10 cellular contexts compared by ENCODE assay signal in the genomic region with DNA sequence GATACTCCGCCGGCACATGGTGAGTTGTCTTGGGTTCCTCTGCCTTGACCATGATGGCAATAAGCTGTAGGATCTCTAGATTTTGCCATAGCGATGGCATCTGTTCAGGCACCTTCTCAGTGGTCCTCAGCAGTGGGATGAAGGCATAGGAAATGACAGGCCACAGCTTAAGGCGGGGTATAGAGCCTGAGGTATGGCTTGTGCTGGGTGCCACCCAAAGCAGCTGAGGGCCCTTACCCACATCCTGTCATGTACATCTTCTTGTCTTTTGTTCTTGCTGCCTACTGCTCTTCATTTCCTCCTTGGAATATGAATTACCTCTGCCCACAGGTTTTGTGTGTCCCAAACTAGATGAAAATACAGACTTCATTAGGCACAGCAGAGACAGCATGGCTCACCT. TPM values are rescaled to one million over a fixed set of nuclear protein-coding genes. Genes with fewer than 3 reads are reported as not detected.
DNase-seq lines count a peak whose midpoint lies in the region; ATAC-seq and TF ChIP-seq lines count a peak whose summit lies in the region.
"Had no signal": no experiment of that assay in that cellular context is flagged by ENCODE, and none has a peak within 500 bp of the region (broad histone marks: within the 10 kb centered on the region; RNA-seq: fewer than 3 reads in every experiment).

No MANE protein-coding gene starts in this region.

- no peak for TF ChIP-seq CTCF in spleen (IDR thresholded peaks at IDR 0.05 in 8 of 11, conservative IDR thresholded peaks at IDR 0.05 in 3 of 11)

- peak overlapping the region; percentile 66 for H3K4me3 ChIP-seq in CD4-positive, CD25-positive, alpha-beta regulatory T cell (ENCODE audit: low read depth, low read length)
- H3K4me3 ChIP-seq in spleen (no peak overlapping the region), aorta (ENCODE audit: low read length in 2 of 2) (no peak overlapping the region)
- H3K4me3 ChIP-seq: smooth muscle cell had no signal

- peak overlapping the region; percentile 90 to 99 (median 99) for H3K27ac Mint-ChIP-seq in CD4-positive, CD25-positive, alpha-beta regulatory T cell
- H3K27ac Mint-ChIP-seq in stimulated activated naive B cell treated with anti-CD40 and anti-IgM and Interleukin-4, amounts not matched to agents 10 μg/mL and 1 μg/mL and 100 μg/mL, for 72 hours: no peak overlapping the region

- no peaks in the 10 kb centered on the region for H3K27me3 ChIP-seq in CD4-positive, CD25-positive, alpha-beta regulatory T cell (ENCODE audit: control insufficient read depth, insufficient read depth, low read length)
- H3K27me3 ChIP-seq in spleen (replicated peaks in 1 of 7): no peaks in the 10 kb centered on the region
- no peaks in the 10 kb centered on the region for H3K27me3 ChIP-seq in aorta (ENCODE audit: control insufficient read depth in 1 of 2, insufficient read depth in 2 of 2, low read length in 1 of 2)

- no peaks in the 10 kb centered on the region for H3K9me3 ChIP-seq in CD4-positive, CD25-positive, alpha-beta regulatory T cell (ENCODE audit: control insufficient read depth in 2 of 2, low read length in 2 of 2)
- no peaks in the 10 kb centered on the region for H3K9me3 ChIP-seq in spleen
- no peaks in the 10 kb centered on the region for H3K9me3 ChIP-seq in aorta (ENCODE audit: control insufficient read depth, low read length)

- peak; percentile 100 for ATAC-seq in CD4-positive, CD25-positive, alpha-beta regulatory T cell (ENCODE audit: low read depth in 2 of 2)
- peak; percentile 81 to 86 for ATAC-seq in activated CD4-positive, CD25-positive, alpha-beta regulatory T cell treated with anti-CD3 and anti-CD28 coated beads, Interleukin-2, amount 50 U/mL, for 24 hours
- ATAC-seq in aorta (ENCODE audit: low FRiP score): no peak
- no peak for ATAC-seq in stimulated activated naive B cell treated with anti-CD40 and anti-IgM and Interleukin-4, amounts not matched to agents 10 μg/mL and 1 μg/mL and 100 μg/mL, for 72 hours (replicated peaks)

- H3K4me3 Mint-ChIP-seq in CD4-positive, CD25-positive, alpha-beta regulatory T cell: peak overlapping the region; percentile 53 to 81 (median 76)
- no peak overlapping the region for H3K4me3 Mint-ChIP-seq in stimulated activated naive B cell treated with anti-CD40 and anti-IgM and Interleukin-4, amounts not matched to agents 10 μg/mL and 1 μg/mL and 100 μg/mL, for 72 hours

- peaks cover 0 to 1% (median 0%) of the 10 kb centered on the region in 7 donors for H3K9me3 Mint-ChIP-seq in CD4-positive, CD25-positive, alpha-beta regulatory T cell
- no peaks in the 10 kb centered on the region for H3K9me3 Mint-ChIP-seq in stimulated activated naive B cell treated with anti-CD40 and anti-IgM and Interleukin-4, amounts not matched to agents 10 μg/mL and 1 μg/mL and 100 μg/mL, for 72 hours

- TF ChIP-seq POLR2A in spleen (IDR thresholded peaks at IDR 0.05): no peak

- peaks cover 54% of the 10 kb centered on the region for H3K36me3 Mint-ChIP-seq in CD4-positive, CD25-positive, alpha-beta regulatory T cell
- peaks cover 31 to 53% of the 10 kb centered on the region in 2 donors for H3K36me3 Mint-ChIP-seq in stimulated activated naive B cell treated with anti-CD40 and anti-IgM and Interleukin-4, amounts not matched to agents 10 μg/mL and 1 μg/mL and 100 μg/mL, for 72 hours

- H3K36me3 ChIP-seq in CD4-positive, CD25-positive, alpha-beta regulatory T cell (ENCODE audit: control insufficient read depth, insufficient read depth, low read length): peaks cover 62% of the 10 kb centered on the region
- peaks cover 3 to 100% (median 87%) of the 10 kb centered on the region in 6 donors for H3K36me3 ChIP-seq in spleen
- peaks cover 0 to 13% of the 10 kb centered on the region in 2 donors for H3K36me3 ChIP-seq in aorta (ENCODE audit: control insufficient read depth in 1 of 2, insufficient read depth in 2 of 2, low read length in 1 of 2)

- DNase-seq in CD4-positive, CD25-positive, alpha-beta regulatory T cell: peak; percentile 27 to 92 (median 80)
- DNase-seq in activated effector memory CD4-positive, alpha-beta T cell treated with Interleukin-2 at 50 U/mL for 16 hours: peak; percentile 52
- no peak for DNase-seq in spleen
- DNase-seq in dermis blood vessel endothelial cell: no peak
- DNase-seq in NCI-H1694 (lab: John Stamatoyannopoulos, UW): no peak
- DNase-seq in aorta: no peak
- no peak for DNase-seq in stimulated activated naive B cell treated with anti-CD40 and anti-IgM and Interleukin-4, amounts not matched to agents 10 μg/mL and 1 μg/mL and 100 μg/mL, for 72 hours

- H3K4me1 ChIP-seq in CD4-positive, CD25-positive, alpha-beta regulatory T cell (ENCODE audit: control insufficient read depth, insufficient read depth, low read length, poor library complexity, severe bottlenecking): peaks cover 71% of the 10 kb centered on the region
- peaks cover 0 to 69% (median 22%) of the 10 kb centered on the region in 6 donors for H3K4me1 ChIP-seq in spleen
- H3K4me1 ChIP-seq in aorta (ENCODE audit: control insufficient read depth in 1 of 2, insufficient read depth in 2 of 2, low read length in 2 of 2): peaks cover 0 to 2% of the 10 kb centered on the region in 2 donors

- peak overlapping the region; percentile 73 for H3K27ac ChIP-seq in CD4-positive, CD25-positive, alpha-beta regulatory T cell (ENCODE audit: insufficient read depth, low read length, poor library complexity, severe bottlenecking)
- peak overlapping the region in 6 of 8 donors; percentile 16 to 72 (median 49) for H3K27ac ChIP-seq in spleen
- H3K27ac ChIP-seq in aorta (ENCODE audit: low read depth in 1 of 2, low read length in 2 of 2): no peak overlapping the region

- 67 to 85% (median 81%) methylated on average over 4 of the region's 4 CpGs for whole genome bisulfite sequencing in spleen, 5 donors
- WGBS in aorta, 2 donors: 94 to 95% methylated on average over 4 of the region's 4 CpGs

- peaks cover 28 to 92% (median 66%) of the 10 kb centered on the region in 4 donors for H3K4me1 Mint-ChIP-seq in CD4-positive, CD25-positive, alpha-beta regulatory T cell
- H3K4me1 Mint-ChIP-seq in stimulated activated naive B cell treated with anti-CD40 and anti-IgM and Interleukin-4, amounts not matched to agents 10 μg/mL and 1 μg/mL and 100 μg/mL, for 72 hours: peaks cover 0 to 4% of the 10 kb centered on the region in 2 donors

- no peaks in the 10 kb centered on the region for H3K27me3 Mint-ChIP-seq in CD4-positive, CD25-positive, alpha-beta regulatory T cell
- H3K27me3 Mint-ChIP-seq in stimulated activated naive B cell treated with anti-CD40 and anti-IgM and Interleukin-4, amounts not matched to agents 10 μg/mL and 1 μg/mL and 100 μg/mL, for 72 hours: no peaks in the 10 kb centered on the region

- intact Hi-C loops in spleen (cut with DNase I; ENCODE audit: low total_unique reads) (no loop called here), aorta (cut with DNase I) (no loop called here)

RNA-seq across cellular contexts. Expression of gene KAT7, which starts 29.5 kb away (rescaled TPM):
- 207 TPM for total RNA-seq in CD4-positive, CD25-positive, alpha-beta regulatory T cell
- polyA plus RNA-seq in CD4-positive, CD25-positive, alpha-beta regulatory T cell: 10 to 100 TPM; 37.0 to 49.6 (median 46.9) TPM
- total RNA-seq in spleen: 10 to 100 TPM; 38.1 to 81.2 (median 65.0) TPM
- polyA plus RNA-seq in spleen: 10 to 100 TPM in 1 of 3 donors, 1 to 10 TPM in 2; 5.9 to 11.4 (median 8.0) TPM
- total RNA-seq in dermis blood vessel endothelial cell: 88.0 and 133 TPM in 2 replicates
- total RNA-seq in aorta: 10 to 100 TPM; 60.8 to 63.9 TPM
- 10 to 100 TPM in 1 of 2 donors, 1 to 10 TPM in 1; 6.1 to 17.4 TPM for polyA plus RNA-seq in aorta

RNA-seq across cellular contexts. Expression of gene TAC4, which starts 29.9 kb away (rescaled TPM):
- not detected for total RNA-seq in CD4-positive, CD25-positive, alpha-beta regulatory T cell
- not detected for polyA plus RNA-seq in CD4-positive, CD25-positive, alpha-beta regulatory T cell
- total RNA-seq in spleen (not detected), dermis blood vessel endothelial cell (not detected in 2 replicates), aorta (not detected)
- polyA plus RNA-seq in spleen (not detected), aorta (not detected)
- total RNA-seq: smooth muscle cell had no signal
- polyA plus RNA-seq: adipose tissue, smooth muscle cell had no signal

RNA-seq across cellular contexts. Expression of gene FAM117A, which starts 54.1 kb away (rescaled TPM):
- 83.3 TPM for total RNA-seq in CD4-positive, CD25-positive, alpha-beta regulatory T cell
- 10 to 100 TPM; 49.0 to 67.4 (median 64.7) TPM for polyA plus RNA-seq in CD4-positive, CD25-positive, alpha-beta regulatory T cell
- total RNA-seq in spleen (10 to 100 TPM; 43.1 to 87.4 (median 47.8) TPM), dermis blood vessel endothelial cell (15.5 and 25.4 TPM in 2 replicates), aorta (10 to 100 TPM; 16.9 to 17.2 TPM)
- polyA plus RNA-seq in spleen (10 to 100 TPM; 15.6 to 36.7 (median 17.5) TPM), aorta (10 to 100 TPM in 1 of 2 donors, 1 to 10 TPM in 1; 9.4 to 15.3 TPM)

Comparison
In these comparisons a context has a peak if more than half of its experiments do, and no peak if none do; other contexts are left out.
1. ATAC-seq: peak in CD4-positive, CD25-positive, alpha-beta regulatory T cell (2 of 2) and activated CD4-positive, CD25-positive, alpha-beta regulatory T cell treated with anti-CD3 and anti-CD28 coated beads, Interleukin-2, amount 50 U/mL, for 24 hours (2 of 2); none in aorta (single experiment) and stimulated activated naive B cell treated with anti-CD40 and anti-IgM and Interleukin-4, amounts not matched to agents 10 μg/mL and 1 μg/mL and 100 μg/mL, for 72 hours (0 of 2).
2. DNase-seq: peak in CD4-positive, CD25-positive, alpha-beta regulatory T cell (3 of 3) and activated effector memory CD4-positive, alpha-beta T cell treated with Interleukin-2 at 50 U/mL for 16 hours (single experiment); none in spleen (single experiment), dermis blood vessel endothelial cell (single experiment), NCI-H1694 (single experiment), aorta (0 of 2) and stimulated activated naive B cell treated with anti-CD40 and anti-IgM and Interleukin-4, amounts not matched to agents 10 μg/mL and 1 μg/mL and 100 μg/mL, for 72 hours (single experiment).
3. H3K27ac ChIP-seq: peak in CD4-positive, CD25-positive, alpha-beta regulatory T cell (single experiment) and spleen (6 of 8); none in aorta (0 of 2).
4. H3K4me3 Mint-ChIP-seq: peak in CD4-positive, CD25-positive, alpha-beta regulatory T cell (4 of 4); none in stimulated activated naive B cell treated with anti-CD40 and anti-IgM and Interleukin-4, amounts not matched to agents 10 μg/mL and 1 μg/mL and 100 μg/mL, for 72 hours (0 of 2).